ENCODE assay signal across 10 cellular contexts in genomic region chr17:40350410-40351184, GRCh38. TPM values are rescaled to one million over a fixed set of nuclear protein-coding genes. Genes with fewer than 3 reads are reported as not detected.
DNase-seq lines count a peak whose midpoint lies in the region; ATAC-seq, FAIRE-seq and TF ChIP-seq lines count a peak whose summit lies in the region.
"Had no signal": no experiment of that assay in that cellular context is flagged by ENCODE, and none has a peak within 500 bp of the region (broad histone marks: within the 10 kb centered on the region; RNA-seq: fewer than 3 reads in every experiment).

No MANE protein-coding gene starts in this region.

- peaks cover 18% of the 10 kb centered on the region for H3K36me3 Mint-ChIP-seq in WTC11
- H3K36me3 Mint-ChIP-seq in natural killer cell treated with Interleukin-12 subunit alpha and Interleukin-12 subunit beta and Interleukin-15 and Interleukin-18, amount 100 ng/mL, for 72 hours: no peaks in the 10 kb centered on the region

- TF ChIP-seq RAD21 in HepG2 (CRISPR knock-in tag; IDR thresholded peaks at IDR 0.05): no peak

- TF ChIP-seq POLR2A in HepG2 (IDR thresholded peaks at IDR 0.05; ENCODE audit: insufficient read depth in 1 of 2, low read depth in 2 of 2, low read length in 2 of 2): no peak

- H2AFZ ChIP-seq in ACC112 (ENCODE audit: low read length, unreplicated experiment) (no peak overlapping the region), HepG2 (ENCODE audit: low read length) (no peak overlapping the region)

- H3K9me3 Mint-ChIP-seq in WTC11: no peaks in the 10 kb centered on the region
- H3K9me3 Mint-ChIP-seq in natural killer cell treated with Interleukin-12 subunit alpha and Interleukin-12 subunit beta and Interleukin-15 and Interleukin-18, amount 100 ng/mL, for 72 hours: no peaks in the 10 kb centered on the region

- TSS peak; percentile 20 for BruUV-seq in HepG2 (replicated peaks; lab: Mats Ljungman, UMichigan)

- H3K9me3 ChIP-seq in HepG2 (ENCODE audit: low read length): no peaks in the 10 kb centered on the region
- H3K9me3 ChIP-seq: ovary had no signal

- in situ Hi-C loops in brain microvascular endothelial cell (cut with HindIII; ENCODE audit: low pct_ligation_motif_present, low sequenced_read_pairs) (loop anchor here (5.0 kb wide), 1 partner anchor 48 kb away; no protein-coding TSS in a partner anchor), HepG2 (cut with HindIII; ENCODE audit: extremely low pct_ligation_motif_present, low pct_unique_long_range_greater_than_20kb) (loop anchor here (5.0 to 10.0 kb wide), 2 partner anchors 33 to 146 kb away; no protein-coding TSS in a partner anchor)

- H3K4me1 Mint-ChIP-seq in WTC11: peaks cover 84% of the 10 kb centered on the region
- H3K4me1 Mint-ChIP-seq in natural killer cell treated with Interleukin-12 subunit alpha and Interleukin-12 subunit beta and Interleukin-15 and Interleukin-18, amount 100 ng/mL, for 72 hours (ENCODE audit: low read depth in 2 of 2): peaks cover 32 to 50% of the 10 kb centered on the region in 2 donors

- H3K27ac Mint-ChIP-seq in WTC11: no peak overlapping the region
- peak overlapping the region in 1 of 2 donors; percentile 49 for H3K27ac Mint-ChIP-seq in natural killer cell treated with Interleukin-12 subunit alpha and Interleukin-12 subunit beta and Interleukin-15 and Interleukin-18, amount 100 ng/mL, for 72 hours

- CTCF ChIA-PET in HepG2 (lab: Yijun Ruan, JAX; ENCODE audit: low intra/inter-chr PET ratio, low total read pairs): interaction anchor here (0.9 kb wide), 1 partner anchor 47 kb away, joined by 3 read pairs; no protein-coding TSS in a partner anchor
- CTCF ChIA-PET in WTC11 (lab: Charles Lee): interaction anchor here (1.0 to 6.2 kb wide), 10 partner anchors 12 to 269 kb away, joined by 3 to 259 read pairs (median 6); partner anchors contain the start of genes GJD3, RARA and WIPF2

- TF ChIP-seq EP300 in HepG2 (IDR thresholded peaks at IDR 0.05; ENCODE audit: low read depth in 2 of 2, low read length in 2 of 2) (no peak), HepG2 (CRISPR knock-in tag; IDR thresholded peaks at IDR 0.05; ENCODE audit: borderline replicate concordance) (no peak)

- no peak overlapping the region for H3K4me2 ChIP-seq in HepG2 (ENCODE audit: low read depth, low read length)

- TF ChIP-seq CTCF in brain microvascular endothelial cell (IDR thresholded peaks at IDR 0.05; ENCODE audit: low read depth, low read length, missing control alignments): no peak
- TF ChIP-seq CTCF in HepG2 (CRISPR knock-in tag; IDR thresholded peaks at IDR 0.05): no peak
- no peak for TF ChIP-seq CTCF in WTC11 (IDR thresholded peaks at IDR 0.05)

- H3K27ac ChIP-seq in ACC112 (ENCODE audit: low read depth, low read length) (peak overlapping the region; percentile 45; the same call in 1 of the 2 replicates), brain microvascular endothelial cell (peak overlapping the region; percentile 7), HepG2 (ENCODE audit: extremely low read length, insufficient read depth, low read length) (no peak overlapping the region)

- H3K27me3 ChIP-seq in ACC112 (ENCODE audit: insufficient read depth, low read length): no peaks in the 10 kb centered on the region
- H3K27me3 ChIP-seq in brain microvascular endothelial cell (replicated peaks): no peaks in the 10 kb centered on the region
- H3K27me3 ChIP-seq in HepG2 (ENCODE audit: control insufficient read depth in 1 of 2, insufficient read depth in 2 of 2, low read length in 2 of 2): no peaks in the 10 kb centered on the region
- H3K27me3 ChIP-seq: ovary had no signal

- DNase-seq in NCI-H1436 (lab: John Stamatoyannopoulos, UW): peak; percentile 73
- DNase-seq in brain microvascular endothelial cell: peak; percentile 66
- DNase-seq in HepG2 (ENCODE audit: low spot score): no peak
- no peak for DNase-seq in WTC11 (ENCODE audit: low spot score)
- DNase-seq in natural killer cell treated with Interleukin-12 subunit alpha and Interleukin-12 subunit beta and Interleukin-15 and Interleukin-18, amount 100 ng/mL, for 72 hours (ENCODE audit: low spot score): no peak
- DNase-seq: C1 segment of cervical spinal cord had no signal

- no peaks in the 10 kb centered on the region for H4K20me1 ChIP-seq in HepG2 (ENCODE audit: insufficient read depth, low read length)

- intact Hi-C loops in HepG2 (cut with micrococcal nuclease; ENCODE audit: unreplicated experiment): no loop called here

- H3K27me3 Mint-ChIP-seq in WTC11 (ENCODE audit: low read depth): peaks cover 27% of the 10 kb centered on the region
- no peaks in the 10 kb centered on the region for H3K27me3 Mint-ChIP-seq in natural killer cell treated with Interleukin-12 subunit alpha and Interleukin-12 subunit beta and Interleukin-15 and Interleukin-18, amount 100 ng/mL, for 72 hours

- H3K9ac ChIP-seq in HepG2 (ENCODE audit: insufficient read depth, low read depth, low read length): no peak overlapping the region

- POLR2A ChIA-PET in HepG2 (lab: Yijun Ruan, JAX): interaction anchor here (0.5 to 3.4 kb wide), 5 partner anchors 9 to 88 kb away, joined by 3 to 27 read pairs (median 19); partner anchors contain the start of gene RARA
- POLR2A ChIA-PET in WTC11 (lab: Charles Lee): interaction anchor here (0.6 to 1.1 kb wide), 2 partner anchors 28 to 48 kb away, joined by 3 read pairs; no protein-coding TSS in a partner anchor

- H3K79me2 ChIP-seq in ACC112 (ENCODE audit: control insufficient read depth, insufficient read depth, low read length, unreplicated experiment): peaks cover 53% of the 10 kb centered on the region
- peaks cover 15% of the 10 kb centered on the region for H3K79me2 ChIP-seq in HepG2 (ENCODE audit: insufficient read depth, low read length)

- no peak overlapping the region for H3K4me3 Mint-ChIP-seq in WTC11
- no peak overlapping the region for H3K4me3 Mint-ChIP-seq in natural killer cell treated with Interleukin-12 subunit alpha and Interleukin-12 subunit beta and Interleukin-15 and Interleukin-18, amount 100 ng/mL, for 72 hours

- H3K36me3 ChIP-seq in ACC112 (ENCODE audit: insufficient read depth, low read length) (peaks cover 6% of the 10 kb centered on the region; the same call in 1 of the 2 replicates), brain microvascular endothelial cell (replicated peaks) (peaks cover 59% of the 10 kb centered on the region), HepG2 (replicated peaks in 1 of 2; ENCODE audit: control insufficient read depth in 1 of 2, insufficient read depth in 2 of 2, low read length in 2 of 2) (peaks cover 27 to 38% of the 10 kb centered on the region in 2 experiments)
- H3K36me3 ChIP-seq: ovary had no signal

- H3K4me1 ChIP-seq in ACC112 (ENCODE audit: control insufficient read depth, insufficient read depth, low read length, unreplicated experiment): peaks cover 60% of the 10 kb centered on the region
- H3K4me1 ChIP-seq in HepG2 (ENCODE audit: insufficient read depth, low read length): peaks cover 75% of the 10 kb centered on the region

- no peak overlapping the region for H3K4me3 ChIP-seq in ACC112 (ENCODE audit: low read depth, low read length)
- H3K4me3 ChIP-seq in brain microvascular endothelial cell (ENCODE audit: low read depth, low read length): no peak overlapping the region
- no peak overlapping the region for H3K4me3 ChIP-seq in HepG2 (replicated peaks in 1 of 3; ENCODE audit: insufficient read depth in 1 of 3, low read depth in 2 of 3, low read length in 3 of 3)
- H3K4me3 ChIP-seq: ovary had no signal

- no peak for FAIRE-seq in HepG2 (lab: Jason Lieb, UNC)

- WGBS in HepG2 (ENCODE audit: low lambda C conversion rate): 93% methylated on average over 16 of the region's 16 CpGs

- ATAC-seq in HepG2 (no peak), GM21390 (IDR thresholded peaks at IDR 0.05; ENCODE audit: unreplicated experiment) (no peak), GM21360 (IDR thresholded peaks at IDR 0.05; ENCODE audit: unreplicated experiment) (no peak), WTC11 (no peak)
- no peak for ATAC-seq in natural killer cell treated with Interleukin-12 subunit alpha and Interleukin-12 subunit beta and Interleukin-15 and Interleukin-18, amount 100 ng/mL, for 72 hours

RNA-seq across cellular contexts. Expression of gene GJD3, which starts 13.9 kb away (rescaled TPM):
- not detected in 2 replicates for total RNA-seq in HepG2 (2016; rRNA removed; fragmentation: Illumina TruSeq; extraction: Trizol)
- not detected in 2 replicates for total RNA-seq in HepG2 (2016; cell fraction: cytosol; rRNA removed; fragmentation: Illumina TruSeq; extraction: Trizol; ENCODE audit: low read depth)
- total RNA-seq in HepG2 (2016; cell fraction: insoluble cytoplasmic fraction; rRNA removed; fragmentation: Illumina TruSeq; extraction: Trizol): not detected in 2 replicates
- not detected in 2 replicates for total RNA-seq in HepG2 (2016; cell fraction: membrane; rRNA removed; fragmentation: Illumina TruSeq; extraction: Trizol)
- not detected in 2 replicates for total RNA-seq in HepG2 (2016; cell fraction: nucleus; rRNA removed; fragmentation: Illumina TruSeq; extraction: Trizol)
- polyA plus RNA-seq in HepG2 (2011; rRNA removed): not detected in 2 replicates
- polyA plus RNA-seq in HepG2 (2011; cell fraction: cytosol; rRNA removed): not detected in 2 replicates
- not detected in 2 replicates for polyA plus RNA-seq in HepG2 (2011; cell fraction: nucleus; rRNA removed)
- polyA plus RNA-seq in HepG2 (2012): not detected in 2 replicates
- not detected in 2 replicates for polyA plus RNA-seq in HepG2 (2016; cell fraction: cytosol; fragmentation: Illumina TruSeq; extraction: Trizol; ENCODE audit: low read depth)
- not detected in 2 replicates for polyA plus RNA-seq in HepG2 (2016; cell fraction: insoluble cytoplasmic fraction; fragmentation: Illumina TruSeq; extraction: Trizol; ENCODE audit: low read depth)
- not detected in 2 replicates for polyA plus RNA-seq in HepG2 (2016; cell fraction: membrane; fragmentation: Illumina TruSeq; extraction: Trizol; ENCODE audit: low read depth)
- polyA plus RNA-seq in HepG2 (2016; cell fraction: nucleus; fragmentation: Illumina TruSeq; extraction: Trizol; ENCODE audit: insufficient read depth, low read depth): not detected in 2 replicates
- polyA minus RNA-seq in HepG2 (2011; rRNA and poly(A)+ RNA removed; ENCODE audit: low replicate concordance): not detected in 2 replicates
- polyA minus RNA-seq in HepG2 (2011; cell fraction: cytosol; rRNA and poly(A)+ RNA removed): not detected in 2 replicates
- not detected in 2 replicates for polyA minus RNA-seq in HepG2 (2011; cell fraction: nucleus; rRNA and poly(A)+ RNA removed)
- 1.4 to 2.3 TPM (median 2.0 TPM) in 3 replicates for total RNA-seq in WTC11 (2021)
- not detected for total RNA-seq in natural killer cell treated with Interleukin-12 subunit alpha and Interleukin-12 subunit beta and Interleukin-15 and Interleukin-18, amount 100 ng/mL, for 72 hours

RNA-seq across cellular contexts. Expression of gene RARA, which starts 41.6 kb away (rescaled TPM):
- total RNA-seq in HepG2 (2016; rRNA removed; fragmentation: Illumina TruSeq; extraction: Trizol) (8.6 and 8.9 TPM in 2 replicates), WTC11 (2021) (14.3 to 20.7 TPM (median 15.8 TPM) in 3 replicates)
- total RNA-seq in HepG2 (2016; cell fraction: cytosol; rRNA removed; fragmentation: Illumina TruSeq; extraction: Trizol; ENCODE audit: low read depth): 3.2 and 3.7 TPM in 2 replicates
- total RNA-seq in HepG2 (2016; cell fraction: insoluble cytoplasmic fraction; rRNA removed; fragmentation: Illumina TruSeq; extraction: Trizol): 6.7 and 9.5 TPM in 2 replicates
- 8.2 and 11.1 TPM in 2 replicates for total RNA-seq in HepG2 (2016; cell fraction: membrane; rRNA removed; fragmentation: Illumina TruSeq; extraction: Trizol)
- 6.0 and 7.0 TPM in 2 replicates for total RNA-seq in HepG2 (2016; cell fraction: nucleus; rRNA removed; fragmentation: Illumina TruSeq; extraction: Trizol)
- 6.0 and 6.4 TPM in 2 replicates for polyA plus RNA-seq in HepG2 (2011; rRNA removed)
- 2.2 and 3.8 TPM in 2 replicates for polyA plus RNA-seq in HepG2 (2011; cell fraction: cytosol; rRNA removed)
- 13.2 and 13.3 TPM in 2 replicates for polyA plus RNA-seq in HepG2 (2011; cell fraction: nucleus; rRNA removed)
- 15.4 and 16.1 TPM in 2 replicates for polyA plus RNA-seq in HepG2 (2012)
- 3.8 and 5.4 TPM in 2 replicates for polyA plus RNA-seq in HepG2 (2016; cell fraction: cytosol; fragmentation: Illumina TruSeq; extraction: Trizol; ENCODE audit: low read depth)
- 12.7 and 17.8 TPM in 2 replicates for polyA plus RNA-seq in HepG2 (2016; cell fraction: insoluble cytoplasmic fraction; fragmentation: Illumina TruSeq; extraction: Trizol; ENCODE audit: low read depth)
- 9.6 and 13.8 TPM in 2 replicates for polyA plus RNA-seq in HepG2 (2016; cell fraction: membrane; fragmentation: Illumina TruSeq; extraction: Trizol; ENCODE audit: low read depth)
- 19.0 and 19.4 TPM in 2 replicates for polyA plus RNA-seq in HepG2 (2016; cell fraction: nucleus; fragmentation: Illumina TruSeq; extraction: Trizol; ENCODE audit: insufficient read depth, low read depth)
- 6.4 and 11.7 TPM in 2 replicates for polyA minus RNA-seq in HepG2 (2011; rRNA and poly(A)+ RNA removed; ENCODE audit: low replicate concordance)
- 6.7 and 8.2 TPM in 2 replicates for polyA minus RNA-seq in HepG2 (2011; cell fraction: cytosol; rRNA and poly(A)+ RNA removed)
- polyA minus RNA-seq in HepG2 (2011; cell fraction: nucleus; rRNA and poly(A)+ RNA removed): 5.2 and 6.7 TPM in 2 replicates
- 10 to 100 TPM; 26.4 to 37.8 TPM for total RNA-seq in natural killer cell treated with Interleukin-12 subunit alpha and Interleukin-12 subunit beta and Interleukin-15 and Interleukin-18, amount 100 ng/mL, for 72 hours

Comparison
In these comparisons a context has a peak if more than half of its experiments do, and no peak if none do; other contexts are left out.
1. DNase-seq: peak in NCI-H1436 (single experiment) and brain microvascular endothelial cell (single experiment); none in HepG2 (single experiment), WTC11 (single experiment) and natural killer cell treated with Interleukin-12 subunit alpha and Interleukin-12 subunit beta and Interleukin-15 and Interleukin-18, amount 100 ng/mL, for 72 hours (single experiment).